8 cellular contexts compared by ENCODE assay signal in the genomic region with DNA sequence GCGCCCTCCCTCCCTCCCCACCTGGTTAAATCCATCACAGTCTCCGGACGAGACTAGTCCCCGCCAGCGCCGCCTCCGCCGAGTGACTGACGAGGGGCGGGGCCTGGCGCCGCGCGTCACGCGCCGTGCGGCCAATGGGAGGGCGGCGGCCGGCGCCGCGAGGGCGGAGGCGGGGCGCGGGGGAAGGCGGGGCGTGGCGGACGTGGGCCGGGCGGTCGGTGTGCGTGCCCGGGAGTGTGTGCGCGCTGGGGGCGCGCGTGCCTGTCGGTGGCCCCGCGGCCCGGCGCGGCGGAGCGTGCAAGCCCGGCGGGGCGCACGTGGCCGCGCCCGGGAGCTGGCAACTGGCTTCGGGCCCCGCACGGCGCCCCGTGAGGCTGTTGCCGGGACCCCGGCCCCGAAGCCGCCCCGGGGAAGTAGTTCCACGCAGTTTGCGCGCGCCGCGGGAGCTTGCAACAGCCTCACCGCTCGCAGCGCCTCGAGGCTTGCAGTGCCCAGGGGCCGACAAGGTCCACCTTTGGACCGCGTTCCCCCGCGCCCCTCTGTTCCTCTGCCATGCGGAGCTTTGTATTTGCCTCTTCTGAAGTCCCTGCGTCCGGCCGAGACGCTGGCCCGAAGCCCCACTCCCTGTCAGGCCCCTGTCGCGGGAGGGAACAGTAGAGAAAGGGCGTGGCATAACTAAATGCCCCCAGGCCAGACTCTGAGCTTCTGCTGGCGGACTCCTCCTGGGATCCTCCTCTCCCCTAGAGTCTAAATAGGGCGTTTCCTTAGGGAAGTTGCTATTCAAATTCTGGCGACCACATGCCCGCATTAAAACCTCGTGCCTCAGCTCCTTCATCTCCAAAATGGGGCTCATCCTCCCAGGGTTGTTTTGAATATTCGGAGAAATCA. TPM values are rescaled to one million over a fixed set of nuclear protein-coding genes. Genes with fewer than 3 reads are reported as not detected.
DNase-seq lines count a peak whose midpoint lies in the region; ATAC-seq lines count a peak whose summit lies in the region.

No MANE protein-coding gene starts in this region.

- POLR2A ChIA-PET in activated CD8-positive, alpha-beta T cell treated with anti-CD3 and anti-CD28 coated beads, Interleukin-2, amount 10 ng/mL, durations not matched to agents 7 days and 5 days (lab: Charles Lee), result no interaction called here

- H3K27me3 Mint-ChIP-seq in activated CD8-positive, alpha-beta T cell treated with anti-CD3 and anti-CD28 coated beads, Interleukin-2, amount 10 ng/mL, durations not matched to agents 7 days and 5 days (ENCODE audit: low read depth), result peaks cover 17% of the 10 kb centered on the region

- no peaks in the 10 kb centered on the region for H3K36me3 ChIP-seq in ectodermal cell (ENCODE audit: control insufficient read depth, insufficient read depth, low read length)

- H3K4me3 Mint-ChIP-seq in activated CD8-positive, alpha-beta T cell treated with anti-CD3 and anti-CD28 coated beads, Interleukin-2, amount 10 ng/mL, durations not matched to agents 7 days and 5 days, result peak overlapping the region; percentile 66

- peaks cover 39% of the 10 kb centered on the region for H3K4me1 Mint-ChIP-seq in activated CD8-positive, alpha-beta T cell treated with anti-CD3 and anti-CD28 coated beads, Interleukin-2, amount 10 ng/mL, durations not matched to agents 7 days and 5 days (ENCODE audit: low read depth)

- H3K4me1 ChIP-seq in ectodermal cell (ENCODE audit: control insufficient read depth, insufficient read depth, low read length), result peaks cover 16% of the 10 kb centered on the region

- peaks cover 30% of the 10 kb centered on the region for H3K36me3 Mint-ChIP-seq in activated CD8-positive, alpha-beta T cell treated with anti-CD3 and anti-CD28 coated beads, Interleukin-2, amount 10 ng/mL, durations not matched to agents 7 days and 5 days (ENCODE audit: low read depth)

- peak overlapping the region; percentile 71 for H3K27ac Mint-ChIP-seq in activated CD8-positive, alpha-beta T cell treated with anti-CD3 and anti-CD28 coated beads, Interleukin-2, amount 10 ng/mL, durations not matched to agents 7 days and 5 days

- ATAC-seq in HG03439 (IDR thresholded peaks at IDR 0.05; ENCODE audit: unreplicated experiment), result peak; percentile 84
- ATAC-seq in activated CD8-positive, alpha-beta T cell treated with anti-CD3 and anti-CD28 coated beads, Interleukin-2, amount 10 ng/mL, durations not matched to agents 7 days and 5 days, result peak; percentile 91

- peak; percentile 7 to 93 (median 82) for DNase-seq in C1 segment of cervical spinal cord (lab: John Stamatoyannopoulos, UW)
- DNase-seq in GM19240 (ENCODE audit: insufficient read length, low spot score), result peak; percentile 74
- peak; percentile 71 for DNase-seq in NCI-H774 (lab: John Stamatoyannopoulos, UW)
- DNase-seq in activated CD8-positive, alpha-beta T cell treated with anti-CD3 and anti-CD28 coated beads, Interleukin-2, amount 10 ng/mL, durations not matched to agents 7 days and 5 days, result peak; percentile 92
- peak; percentile 92 to 94 for DNase-seq in lung microvascular endothelial cell (ENCODE audit: low read depth in 2 of 2)
- peak; percentile 78 to 90 (median 87) for DNase-seq in stimulated activated CD4-positive, alpha-beta T cell treated with anti-CD3 and anti-CD28 coated beads, TNF-alpha, amount 100 ng/mL, for 24 hours (ENCODE audit: low read depth in 3 of 3)

- CTCF ChIA-PET in activated CD8-positive, alpha-beta T cell treated with anti-CD3 and anti-CD28 coated beads, Interleukin-2, amount 10 ng/mL, durations not matched to agents 7 days and 5 days (lab: Charles Lee), result interaction anchor here (1.4 to 2.1 kb wide), 2 partner anchors 28 to 374 kb away, joined by 3 to 9 read pairs; no protein-coding TSS in a partner anchor

- H3K27me3 ChIP-seq in ectodermal cell (ENCODE audit: control insufficient read depth, insufficient read depth, low read length, poor library complexity, severe bottlenecking), result peaks cover 18% of the 10 kb centered on the region

- whole genome bisulfite sequencing in ectodermal cell, 2 experiments, result 1% methylated on average over 96 of the region's 97 CpGs

- peak overlapping the region; percentile 74 for H3K27ac ChIP-seq in ectodermal cell (ENCODE audit: insufficient read depth, low read depth, low read length, poor library complexity, severe bottlenecking)

- peak overlapping the region; percentile 70 for H3K4me3 ChIP-seq in ectodermal cell (ENCODE audit: insufficient read depth, low read depth, low read length)

- no peaks in the 10 kb centered on the region for H3K9me3 ChIP-seq in ectodermal cell (ENCODE audit: control insufficient read depth, low read length)

- H3K9me3 Mint-ChIP-seq in activated CD8-positive, alpha-beta T cell treated with anti-CD3 and anti-CD28 coated beads, Interleukin-2, amount 10 ng/mL, durations not matched to agents 7 days and 5 days (ENCODE audit: insufficient read depth), result no peaks in the 10 kb centered on the region

RNA-seq across cellular contexts. Expression of gene RYBP, which starts 0.9 kb away (rescaled TPM):
- 1 to 10 TPM; 9.1 to 9.3 TPM for total RNA-seq in activated CD8-positive, alpha-beta T cell treated with anti-CD3 and anti-CD28 coated beads, Interleukin-2, amount 10 ng/mL, durations not matched to agents 7 days and 5 days
- 20.5 TPM for polyA plus RNA-seq in ectodermal cell (2013, experiment 1 of 4)
- polyA plus RNA-seq in ectodermal cell (2013, experiment 2 of 4), result 20.6 TPM
- polyA plus RNA-seq in ectodermal cell (2013, experiment 3 of 4), result 16.9 TPM
- 17.4 TPM for polyA plus RNA-seq in ectodermal cell (2013, experiment 4 of 4)
- 4.6 and 6.0 TPM in 2 replicates for total RNA-seq in lung microvascular endothelial cell

Comparison
In these comparisons a context has a peak if more than half of its experiments do, and no peak if none do; other contexts are left out.
1. Peak in every context shown above with its lines: DNase-seq, ATAC-seq, H3K4me3 ChIP-seq and H3K27ac ChIP-seq.